Comparison of ENCODE assay signal across 8 cellular contexts in genomic region chr19:4456843-4457653, GRCh38. TPM values are rescaled to one million over a fixed set of nuclear protein-coding genes. Genes with fewer than 3 reads are reported as not detected.
DNase-seq lines count a peak whose midpoint lies in the region; ATAC-seq, FAIRE-seq and TF ChIP-seq lines count a peak whose summit lies in the region.

No MANE protein-coding gene starts in this region.

- H3K9me3 Mint-ChIP-seq in activated naive CD4-positive, alpha-beta T cell treated with anti-CD3 and anti-CD28 coated beads, Interleukin-2, amount 50 U/mL, for 72 hours: no peaks in the 10 kb centered on the region
- H3K9me3 Mint-ChIP-seq in glutamatergic neuron (ENCODE audit: unreplicated experiment): peaks cover 7% of the 10 kb centered on the region

- H3K9ac ChIP-seq in parathyroid adenoma: peak overlapping the region; percentile 61

- peak overlapping the region; percentile 70 for H2AFZ ChIP-seq in parathyroid adenoma

- no peaks in the 10 kb centered on the region for H3K9me3 ChIP-seq in parathyroid adenoma (ENCODE audit: control insufficient read depth, low read length)

- H3K4me1 ChIP-seq in parathyroid adenoma: peaks cover 10% of the 10 kb centered on the region

- DNase-seq in GDM1 (lab: John Stamatoyannopoulos, UW): peak; percentile 33
- DNase-seq in NCI-H82 (lab: John Stamatoyannopoulos, UW): peak; percentile 85
- peak in 1 of 2 donors; percentile 47 for DNase-seq in activated naive CD4-positive, alpha-beta T cell treated with anti-CD3 and anti-CD28 coated beads, Interleukin-2, amount 50 U/mL, for 72 hours (ENCODE audit: low spot score in 2 of 2)
- DNase-seq in glutamatergic neuron: peak; percentile 86
- no peak for DNase-seq in HTR-8/SVneo (ENCODE audit: insufficient read length, low spot score)
- DNase-seq in NCI-H187 treated with DMSO at 0.1 percent for 48 hours (lab: John Stamatoyannopoulos, UW): no peak

- H3K27ac Mint-ChIP-seq in activated naive CD4-positive, alpha-beta T cell treated with anti-CD3 and anti-CD28 coated beads, Interleukin-2, amount 50 U/mL, for 72 hours: peak overlapping the region; percentile 91 to 96
- peak overlapping the region; percentile 91 for H3K27ac Mint-ChIP-seq in glutamatergic neuron (ENCODE audit: unreplicated experiment)

- H3K4me2 ChIP-seq in parathyroid adenoma (ENCODE audit: low read length): peak overlapping the region; percentile 77

- no peaks in the 10 kb centered on the region for H3K36me3 ChIP-seq in parathyroid adenoma (ENCODE audit: control insufficient read depth, insufficient read depth, low read length)

- ATAC-seq in HG02588 (IDR thresholded peaks at IDR 0.05; ENCODE audit: unreplicated experiment): peak; percentile 5
- peak; percentile 16 to 33 for ATAC-seq in activated naive CD4-positive, alpha-beta T cell treated with anti-CD3 and anti-CD28 coated beads, Interleukin-2, amount 50 U/mL, for 72 hours

- peak overlapping the region; percentile 71 for H3K4me3 ChIP-seq in parathyroid adenoma (ENCODE audit: low read depth, low read length)

- no peaks in the 10 kb centered on the region for H3K27me3 ChIP-seq in parathyroid adenoma (ENCODE audit: control insufficient read depth, insufficient read depth, low read length)

- H3K27ac ChIP-seq in parathyroid adenoma: peak overlapping the region; percentile 80

- no peaks in the 10 kb centered on the region for H3K36me3 Mint-ChIP-seq in activated naive CD4-positive, alpha-beta T cell treated with anti-CD3 and anti-CD28 coated beads, Interleukin-2, amount 50 U/mL, for 72 hours
- H3K36me3 Mint-ChIP-seq in glutamatergic neuron (ENCODE audit: unreplicated experiment): no peaks in the 10 kb centered on the region

- FAIRE-seq in HTR-8/SVneo (lab: Jason Lieb, UNC): no peak

- peak overlapping the region; percentile 99 for H3K4me3 Mint-ChIP-seq in glutamatergic neuron (ENCODE audit: unreplicated experiment)

- peaks cover 21% of the 10 kb centered on the region for H3K4me1 Mint-ChIP-seq in glutamatergic neuron (ENCODE audit: low read depth, unreplicated experiment)

- peaks cover 16% of the 10 kb centered on the region for H3K79me2 ChIP-seq in parathyroid adenoma

- TF ChIP-seq CTCF in glutamatergic neuron (IDR thresholded peaks at IDR 0.05; ENCODE audit: partially characterized antibody, unreplicated experiment): no peak
- no peak for TF ChIP-seq CTCF in parathyroid adenoma (IDR thresholded peaks at IDR 0.05)

- H3K27me3 Mint-ChIP-seq in glutamatergic neuron (ENCODE audit: unreplicated experiment): peaks cover 13% of the 10 kb centered on the region

RNA-seq across cellular contexts. Expression of gene UBXN6, which starts 0.5 kb away (rescaled TPM):
- total RNA-seq in activated naive CD4-positive, alpha-beta T cell treated with anti-CD3 and anti-CD28 coated beads, Interleukin-2, amount 50 U/mL, for 72 hours: 10 to 100 TPM; 31.1 to 42.4 TPM
- 47.9 TPM for total RNA-seq in glutamatergic neuron (ENCODE audit: unreplicated experiment)

RNA-seq across cellular contexts. Expression of gene HDGFL2, which starts 15.0 kb away (rescaled TPM):
- 10 to 100 TPM; 49.2 to 64.7 TPM for total RNA-seq in activated naive CD4-positive, alpha-beta T cell treated with anti-CD3 and anti-CD28 coated beads, Interleukin-2, amount 50 U/mL, for 72 hours
- 118 TPM for total RNA-seq in glutamatergic neuron (ENCODE audit: unreplicated experiment)

RNA-seq across cellular contexts. Expression of gene CHAF1A, which starts 54.6 kb away (rescaled TPM):
- total RNA-seq in activated naive CD4-positive, alpha-beta T cell treated with anti-CD3 and anti-CD28 coated beads, Interleukin-2, amount 50 U/mL, for 72 hours: 10 to 100 TPM; 67.1 to 93.6 TPM
- 20.5 TPM for total RNA-seq in glutamatergic neuron (ENCODE audit: unreplicated experiment)

RNA-seq across cellular contexts. Expression of gene SH3GL1, which starts 56.7 kb away (rescaled TPM):
- total RNA-seq in activated naive CD4-positive, alpha-beta T cell treated with anti-CD3 and anti-CD28 coated beads, Interleukin-2, amount 50 U/mL, for 72 hours: 10 to 100 TPM; 40.9 to 53.4 TPM
- 56.3 TPM for total RNA-seq in glutamatergic neuron (ENCODE audit: unreplicated experiment)

Comparison
In these comparisons a context has a peak if more than half of its experiments do, and no peak if none do; other contexts are left out.
1. DNase-seq: peak in GDM1 (single experiment), NCI-H82 (single experiment) and glutamatergic neuron (single experiment); none in HTR-8/SVneo (single experiment) and NCI-H187 treated with DMSO at 0.1 percent for 48 hours (single experiment).